14 cellular contexts compared by ENCODE assay signal in the genomic region with DNA sequence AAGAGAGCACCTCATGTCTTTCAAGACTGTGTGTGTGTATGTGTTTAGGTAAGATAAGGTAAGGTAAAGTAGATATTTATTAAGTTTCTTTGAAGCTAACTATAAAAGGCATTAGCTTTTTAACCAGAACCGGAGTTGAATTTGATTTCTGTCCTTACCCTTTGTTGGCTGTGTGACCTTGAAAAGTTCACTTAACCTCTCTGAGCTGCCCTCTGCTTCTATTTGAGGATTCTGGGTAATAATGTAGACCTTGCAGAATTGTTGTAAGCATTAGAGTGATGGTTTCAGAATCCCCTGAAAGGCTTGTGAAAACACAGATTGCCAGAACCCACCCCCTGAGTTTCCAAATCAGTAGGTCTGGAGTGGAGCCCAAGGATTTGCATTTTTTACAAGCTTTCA. TPM values are rescaled to one million over a fixed set of nuclear protein-coding genes. Genes with fewer than 3 reads are reported as not detected.
DNase-seq lines count a peak whose midpoint lies in the region; ATAC-seq and TF ChIP-seq lines count a peak whose summit lies in the region.
"Had no signal": no experiment of that assay in that cellular context is flagged by ENCODE, and none has a peak within 500 bp of the region (broad histone marks: within the 10 kb centered on the region; RNA-seq: fewer than 3 reads in every experiment).

No MANE protein-coding gene starts in this region.

- H3K4me1 Mint-ChIP-seq in activated naive CD8-positive, alpha-beta T cell (ENCODE audit: low read depth), result peaks cover 48% of the 10 kb centered on the region
- H3K4me1 Mint-ChIP-seq in GM23338, result peaks cover 10% of the 10 kb centered on the region

- H2BK120ac ChIP-seq in mesenchymal stem cell (ENCODE audit: low read depth, low read length), result no peak overlapping the region

- no peak overlapping the region for H2BK5ac ChIP-seq in mesenchymal stem cell (ENCODE audit: low read depth, low read length, poor library complexity, severe bottlenecking)

- peak overlapping the region; percentile 88 for H3K27ac Mint-ChIP-seq in activated naive CD8-positive, alpha-beta T cell
- H3K27ac Mint-ChIP-seq in GM23338, result no peak overlapping the region

- WGBS in heart left ventricle, 4 donors, result 78 to 95% (median 92%) methylated on average over 1 of the region's 1 CpG
- WGBS in mesenchymal stem cell, result 100% methylated on average over 1 of the region's 1 CpG

- peak overlapping the region in 11 of 12 donors; percentile 15 to 74 (median 38) for H3K27ac ChIP-seq in heart left ventricle
- peak overlapping the region; percentile 79 for H3K27ac ChIP-seq in mesenchymal stem cell (ENCODE audit: low read length, poor library complexity, severe bottlenecking)
- H3K27ac ChIP-seq in uterus, result peak overlapping the region; percentile 25 to 29
- no peak overlapping the region for H3K27ac ChIP-seq in GM23338 (ENCODE audit: low read depth)
- H3K27ac ChIP-seq in upper lobe of right lung, result no peak overlapping the region
- H3K27ac ChIP-seq: ovary, SK-N-MC, WERI-Rb-1 had no signal

- DNase-seq in heart left ventricle, result no peak
- DNase-seq in left ventricle myocardium superior, result no peak
- DNase-seq in mesenchymal stem cell, result no peak
- DNase-seq in uterus, result no peak
- no peak for DNase-seq in GM23338 (ENCODE audit: low spot score)
- no peak for DNase-seq in upper lobe of right lung
- DNase-seq in NCI-H774 (lab: John Stamatoyannopoulos, UW), result no peak
- DNase-seq: central memory CD4-positive, alpha-beta T cell; DMS79 treated with DMSO at 0.1 percent for 48 hours; WERI-Rb-1 had no signal

- no peak overlapping the region for H2BK12ac ChIP-seq in mesenchymal stem cell (ENCODE audit: low read length in 2 of 2)

- H3K4me1 ChIP-seq in heart left ventricle (peaks cover 0 to 78% (median 52%) of the 10 kb centered on the region in 12 donors), mesenchymal stem cell (ENCODE audit: control insufficient read depth, insufficient read depth, low read depth, low read length) (peaks cover 21% of the 10 kb centered on the region), uterus (no peaks in the 10 kb centered on the region), GM23338 (ENCODE audit: insufficient read depth) (peaks cover 8% of the 10 kb centered on the region; the same call in 1 of the 2 replicates), upper lobe of right lung (peaks cover 60% of the 10 kb centered on the region)

- H3K36me3 ChIP-seq in heart left ventricle (peaks cover 0 to 55% (median 28%) of the 10 kb centered on the region in 9 donors), mesenchymal stem cell (ENCODE audit: control insufficient read depth in 1 of 2, insufficient read depth in 2 of 2, low read depth in 1 of 2, low read length in 2 of 2) (peaks cover 21 to 38% of the 10 kb centered on the region in 2 experiments), uterus (no peaks in the 10 kb centered on the region), GM23338 (ENCODE audit: insufficient read depth) (peaks cover 9% of the 10 kb centered on the region; the same call in 1 of the 2 replicates), upper lobe of right lung (peaks cover 52% of the 10 kb centered on the region)
- H3K36me3 ChIP-seq: ovary had no signal

- ATAC-seq in heart left ventricle (peak in 1 of 4 donors; percentile 3), left ventricle myocardium superior (no peak), GM23338 (no peak), upper lobe of right lung (no peak)

- H2AK5ac ChIP-seq in mesenchymal stem cell (ENCODE audit: low read length, severe bottlenecking), result no peak overlapping the region

- H3K27me3 Mint-ChIP-seq in activated naive CD8-positive, alpha-beta T cell, result no peaks in the 10 kb centered on the region
- H3K27me3 Mint-ChIP-seq in GM23338 (ENCODE audit: insufficient read depth, low read depth, poor library complexity), result no peaks in the 10 kb centered on the region

- no peak overlapping the region for H4K8ac ChIP-seq in mesenchymal stem cell (ENCODE audit: low read length)

- peaks cover 17% of the 10 kb centered on the region for H3K36me3 Mint-ChIP-seq in activated naive CD8-positive, alpha-beta T cell
- peaks cover 32% of the 10 kb centered on the region for H3K36me3 Mint-ChIP-seq in GM23338 (ENCODE audit: low read depth)

- H2AFZ ChIP-seq in mesenchymal stem cell (ENCODE audit: low read depth, low read length) (no peak overlapping the region), GM23338 (no peak overlapping the region)

- H4K20me1 ChIP-seq in GM23338 (replicated peaks; ENCODE audit: insufficient read depth), result peaks cover 5% of the 10 kb centered on the region; the same call in 1 of the 2 replicates

- no peak overlapping the region for H3K4me3 ChIP-seq in heart left ventricle
- peak overlapping the region in 1 of 2 experiments; percentile 2 for H3K4me3 ChIP-seq in mesenchymal stem cell (ENCODE audit: insufficient read depth in 1 of 2, low read depth in 1 of 2, low read length in 2 of 2)
- H3K4me3 ChIP-seq in uterus, result no peak overlapping the region
- H3K4me3 ChIP-seq in GM23338, result no peak overlapping the region
- no peak overlapping the region for H3K4me3 ChIP-seq in upper lobe of right lung
- H3K4me3 ChIP-seq: MG63, ovary, SK-N-MC had no signal

- H3K9me2 ChIP-seq in GM23338 (ENCODE audit: insufficient read depth), result no peaks in the 10 kb centered on the region; the same call in 1 of the 2 replicates

- H3K9me3 Mint-ChIP-seq in activated naive CD8-positive, alpha-beta T cell (ENCODE audit: low read depth), result no peaks in the 10 kb centered on the region
- H3K9me3 Mint-ChIP-seq in GM23338, result no peaks in the 10 kb centered on the region; the same call in 2 of the 3 replicates

- no peak overlapping the region for H4K91ac ChIP-seq in mesenchymal stem cell (ENCODE audit: low read length)

- no peak for TF ChIP-seq CTCF in heart left ventricle (IDR thresholded peaks at IDR 0.05)
- TF ChIP-seq CTCF in uterus (IDR thresholded peaks at IDR 0.05), result no peak
- no peak for TF ChIP-seq CTCF in GM23338 (conservative IDR thresholded peaks at IDR 0.05; ENCODE audit: low read depth in 2 of 2)
- no peak for TF ChIP-seq CTCF in upper lobe of right lung (IDR thresholded peaks at IDR 0.05)

- no peak overlapping the region for H2BK15ac ChIP-seq in mesenchymal stem cell (ENCODE audit: low read depth, poor library complexity, severe bottlenecking)

- no peak overlapping the region for H3K4ac ChIP-seq in mesenchymal stem cell (ENCODE audit: low read depth in 1 of 2, low read length in 2 of 2)

- H3K23ac ChIP-seq in mesenchymal stem cell (ENCODE audit: low read length in 2 of 2), result no peak overlapping the region

- H3K27me3 ChIP-seq in heart left ventricle (no peaks in the 10 kb centered on the region), mesenchymal stem cell (ENCODE audit: control insufficient read depth in 1 of 2, insufficient read depth in 1 of 2, low read length in 2 of 2) (no peaks in the 10 kb centered on the region), uterus (no peaks in the 10 kb centered on the region), GM23338 (ENCODE audit: insufficient read depth) (no peaks in the 10 kb centered on the region), upper lobe of right lung (no peaks in the 10 kb centered on the region)
- H3K27me3 ChIP-seq: MG63, ovary had no signal

- intact Hi-C loops in heart left ventricle (cut with DNase I) (loop anchor here in 3 of 10 donors (10.0 kb wide), 2 partner anchors 623 to 633 kb away; no protein-coding TSS in a partner anchor), left ventricle myocardium superior (cut with micrococcal nuclease) (no loop called here), uterus (cut with DNase I; ENCODE audit: low total_unique reads) (no loop called here), upper lobe of right lung (cut with DNase I) (loop anchor here (5.0 kb wide), 1 partner anchor 150 kb away; no protein-coding TSS in a partner anchor)

- H3K4me3 Mint-ChIP-seq in activated naive CD8-positive, alpha-beta T cell, result peak overlapping the region; percentile 36
- no peak overlapping the region for H3K4me3 Mint-ChIP-seq in GM23338

- no peak overlapping the region for H3K4me2 ChIP-seq in mesenchymal stem cell (ENCODE audit: low read length, poor library complexity, severe bottlenecking)
- no peak overlapping the region for H3K4me2 ChIP-seq in GM23338

- peaks cover 5% of the 10 kb centered on the region; the same call in 1 of the 2 replicates for H3F3A ChIP-seq in GM23338 (replicated peaks; ENCODE audit: low read depth)

- no peak overlapping the region for H3K14ac ChIP-seq in mesenchymal stem cell (ENCODE audit: low read length in 2 of 2)

- H3K18ac ChIP-seq in mesenchymal stem cell (ENCODE audit: low read depth in 1 of 2, low read length in 2 of 2), result no peak overlapping the region

- peaks cover 30% of the 10 kb centered on the region for H3K79me1 ChIP-seq in mesenchymal stem cell (replicated peaks; ENCODE audit: low read length, poor library complexity, severe bottlenecking)

- no peaks in the 10 kb centered on the region; the same call in 1 of the 2 replicates for H3K79me2 ChIP-seq in GM23338 (replicated peaks; ENCODE audit: insufficient read depth)

- H3K9ac ChIP-seq in mesenchymal stem cell (ENCODE audit: low read length), result peak overlapping the region; percentile 59

- H3K9me3 ChIP-seq in heart left ventricle (no peaks in the 10 kb centered on the region), mesenchymal stem cell (ENCODE audit: control insufficient read depth, low read length) (no peaks in the 10 kb centered on the region), uterus (no peaks in the 10 kb centered on the region), upper lobe of right lung (no peaks in the 10 kb centered on the region)
- H3K9me3 ChIP-seq: MG63, ovary had no signal

- TF ChIP-seq POLR2A in heart left ventricle (IDR thresholded peaks at IDR 0.05), result no peak
- TF ChIP-seq POLR2A in uterus (IDR thresholded peaks at IDR 0.05), result no peak

TF ChIP-seq in GM23338, 12 proteins besides CTCF, POLR2A, EP300 and RAD21 (continues in another document):
- no peak for TF ChIP-seq JUNB (IDR thresholded peaks at IDR 0.05; ENCODE audit: unreplicated experiment)
- no peak for TF ChIP-seq ZNF331 (CRISPR knock-in tag; IDR thresholded peaks at IDR 0.05; ENCODE audit: low read depth)

RNA-seq across cellular contexts. Expression of a gene that starts 21.6 kb away (rescaled TPM):
- total RNA-seq in heart left ventricle, result 10 to 100 TPM; 12.6 to 35.3 (median 22.3) TPM
- 10 to 100 TPM; 15.1 to 25.7 TPM for polyA plus RNA-seq in heart left ventricle
- 23.6 TPM for total RNA-seq in left ventricle myocardium superior
- polyA plus RNA-seq in mesenchymal stem cell (2013, experiment 1 of 2), result 20.4 TPM
- polyA plus RNA-seq in mesenchymal stem cell (2013, experiment 2 of 2), result 22.4 TPM
- total RNA-seq in uterus, result 10 to 100 TPM; 24.3 to 83.0 (median 68.7) TPM
- total RNA-seq in GM23338 (2014; rRNA removed; shearing (Covaris generic)), result 97.2 and 97.8 TPM in 2 replicates
- polyA plus RNA-seq in GM23338 (2016; fragmentation: Nextera tagmentation; extraction: Ambion mirVana), result 43.2 and 43.5 TPM in 2 replicates
- total RNA-seq in upper lobe of right lung, result 77.1 TPM

Comparison
In these comparisons a context has a peak if more than half of its experiments do, and no peak if none do; other contexts are left out.
1. H3K27ac ChIP-seq: peak in heart left ventricle (11 of 12), mesenchymal stem cell (single experiment) and uterus (2 of 2); none in GM23338 (single experiment) and upper lobe of right lung (single experiment).